14 cellular contexts compared by ENCODE assay signal in genomic region chr13:114059946-114060860, GRCh38.
DNase-seq lines count a peak whose midpoint lies in the region; ATAC-seq, FAIRE-seq and TF ChIP-seq lines count a peak whose summit lies in the region.
"Had no signal": no experiment of that assay in that cellular context is flagged by ENCODE, and none has a peak within 500 bp of the region (broad histone marks: within the 10 kb centered on the region; RNA-seq: fewer than 3 reads in every experiment).

No MANE protein-coding gene starts in this region.

- 83 to 89% methylated on average over 53 of the region's 53 CpGs for WGBS in heart right ventricle, 2 donors
- no CpG with 5 or more reads among the region's 53 CpGs for WGBS in mesendoderm (ENCODE audit: extremely low coverage, insufficient coverage, low lambda C conversion rate)

- POLR2A ChIA-PET in WTC11 (lab: Charles Lee), result no interaction called here

- no peak overlapping the region for H4K8ac ChIP-seq in mesendoderm (ENCODE audit: low read depth, low read length)

- peaks cover 13% of the 10 kb centered on the region for H3K4me1 Mint-ChIP-seq in WTC11
- peaks cover 47% of the 10 kb centered on the region for H3K4me1 Mint-ChIP-seq in stimulated activated effector memory CD8-positive, alpha-beta T cell treated with anti-CD3 and anti-CD28 coated beads, Interleukin-12 subunit alpha, Interleukin-12 subunit beta, amount 100 ng/mL, for 72 hours

- H3K27ac ChIP-seq in heart right ventricle (peak overlapping the region in 2 of 10 donors; percentile 32 to 61), mesendoderm (ENCODE audit: low read depth, low read length) (no peak overlapping the region)

- H2BK120ac ChIP-seq in mesendoderm (ENCODE audit: low read depth, low read length), result no peak overlapping the region

- peaks cover 1% of the 10 kb centered on the region for H3K79me2 ChIP-seq in mesendoderm (ENCODE audit: control insufficient read depth, insufficient read depth, low read length)

- H3K56ac ChIP-seq in mesendoderm (ENCODE audit: low read length), result no peak overlapping the region

- H3K23ac ChIP-seq in mesendoderm (ENCODE audit: low read length), result no peak overlapping the region

- no peaks in the 10 kb centered on the region for H3K9me3 Mint-ChIP-seq in WTC11
- H3K9me3 Mint-ChIP-seq in stimulated activated effector memory CD8-positive, alpha-beta T cell treated with anti-CD3 and anti-CD28 coated beads, Interleukin-12 subunit alpha, Interleukin-12 subunit beta, amount 100 ng/mL, for 72 hours, result no peaks in the 10 kb centered on the region

- H3K4me3 ChIP-seq in heart right ventricle (no peak overlapping the region), mesendoderm (ENCODE audit: low read length) (no peak overlapping the region)

- intact Hi-C loops in heart right ventricle (cut with DNase I), result loop anchor here in 3 of 10 donors (10.0 kb wide), 3 partner anchors 65 to 75 kb away; partner anchors contain the start of gene RASA3 (in 2 of the 3)

- H3K27ac Mint-ChIP-seq in WTC11, result peak overlapping the region; percentile 34; the same call in 1 of the 2 replicates
- H3K27ac Mint-ChIP-seq in stimulated activated effector memory CD8-positive, alpha-beta T cell treated with anti-CD3 and anti-CD28 coated beads, Interleukin-12 subunit alpha, Interleukin-12 subunit beta, amount 100 ng/mL, for 72 hours, result peak overlapping the region; percentile 71

- ATAC-seq in WTC11 (no peak), heart right ventricle (peak in 1 of 8 donors; percentile 36)
- ATAC-seq in stimulated activated effector memory CD8-positive, alpha-beta T cell treated with anti-CD3 and anti-CD28 coated beads, Interleukin-12 subunit alpha, Interleukin-12 subunit beta, amount 100 ng/mL, for 72 hours, result no peak

- no peak overlapping the region for H3K4me2 ChIP-seq in mesendoderm (ENCODE audit: low read length)

- H3K36me3 Mint-ChIP-seq in WTC11, result no peaks in the 10 kb centered on the region
- H3K36me3 Mint-ChIP-seq in stimulated activated effector memory CD8-positive, alpha-beta T cell treated with anti-CD3 and anti-CD28 coated beads, Interleukin-12 subunit alpha, Interleukin-12 subunit beta, amount 100 ng/mL, for 72 hours, result peaks cover 74% of the 10 kb centered on the region

- no peak for TF ChIP-seq POLR2A in GM12892 (IDR thresholded peaks at IDR 0.05; ENCODE audit: low read depth, low read length)

- CTCF ChIA-PET in WTC11 (lab: Charles Lee), result no interaction called here

- H3K4ac ChIP-seq in mesendoderm (ENCODE audit: low read depth, low read length), result no peak overlapping the region

- H3K36me3 ChIP-seq in heart right ventricle (peaks cover 0 to 30% (median 0%) of the 10 kb centered on the region in 9 donors), mesendoderm (ENCODE audit: control insufficient read depth, insufficient read depth, low read length) (no peaks in the 10 kb centered on the region)

- DNase-seq in COLO668 (lab: John Stamatoyannopoulos, UW; ENCODE audit: unreplicated experiment) (peak; percentile 75), WTC11 (ENCODE audit: low spot score) (no peak), heart right ventricle (peak; percentile 47 to 62), putamen (ENCODE audit: low spot score) (no peak), mesendoderm (no peak), GM12892 (ENCODE audit: insufficient read length) (no peak), GM19239 (ENCODE audit: insufficient read length, low spot score) (no peak)
- no peak for DNase-seq in stimulated activated effector memory CD8-positive, alpha-beta T cell treated with anti-CD3 and anti-CD28 coated beads, Interleukin-12 subunit alpha, Interleukin-12 subunit beta, amount 100 ng/mL, for 72 hours (ENCODE audit: low spot score in 2 of 2)
- DNase-seq: activated CD8-positive, alpha-beta memory T cell treated with anti-CD3 and anti-CD28 coated beads, Interleukin-2, amount 50 U/mL, for 48 hours; COR-L47; NCI-H1694 treated with DMSO at 0.1 percent for 48 hours; SIG-M5; stimulated activated CD4-positive, alpha-beta T cell treated with anti-CD3 and anti-CD28 coated beads, Interleukin-2, amount 100 ng/mL, for 24 hours; stimulated activated naive CD4-positive, alpha-beta T cell had no signal

- H2BK5ac ChIP-seq in mesendoderm (ENCODE audit: low read length), result no peak overlapping the region

- FAIRE-seq in GM12892 (lab: Jason Lieb, UNC), result no peak
- FAIRE-seq in GM19239 (lab: Jason Lieb, UNC), result no peak

- no peaks in the 10 kb centered on the region for H3K9me3 ChIP-seq in heart right ventricle

- H3K79me1 ChIP-seq in mesendoderm (ENCODE audit: low read length), result peaks cover 15% of the 10 kb centered on the region

- H3K18ac ChIP-seq in mesendoderm (ENCODE audit: low read length), result no peak overlapping the region

- no peak overlapping the region for H2AK5ac ChIP-seq in mesendoderm (ENCODE audit: low read length)

- no peak overlapping the region for H3K4me3 Mint-ChIP-seq in WTC11
- H3K4me3 Mint-ChIP-seq in stimulated activated effector memory CD8-positive, alpha-beta T cell treated with anti-CD3 and anti-CD28 coated beads, Interleukin-12 subunit alpha, Interleukin-12 subunit beta, amount 100 ng/mL, for 72 hours, result no peak overlapping the region

- H3K4me1 ChIP-seq in heart right ventricle, result peaks cover 14 to 79% (median 47%) of the 10 kb centered on the region in 9 donors
- peaks cover 6% of the 10 kb centered on the region for H3K4me1 ChIP-seq in mesendoderm (ENCODE audit: control insufficient read depth, low read depth, low read length)

- no peak for TF ChIP-seq CTCF in WTC11 (IDR thresholded peaks at IDR 0.05)
- no peak for TF ChIP-seq CTCF in heart right ventricle (IDR thresholded peaks at IDR 0.05)

- no peaks in the 10 kb centered on the region for H3K27me3 Mint-ChIP-seq in WTC11 (ENCODE audit: low read depth)

- no peak overlapping the region for H2BK15ac ChIP-seq in mesendoderm (replicated peaks; ENCODE audit: low read depth)

- H3K27me3 ChIP-seq in heart right ventricle, result no peaks in the 10 kb centered on the region
- H3K27me3 ChIP-seq in mesendoderm (ENCODE audit: insufficient read depth, low read length, poor library complexity), result no peaks in the 10 kb centered on the region

- no peak overlapping the region for H3K9ac ChIP-seq in mesendoderm (ENCODE audit: low read length)

- H4K5ac ChIP-seq in mesendoderm (ENCODE audit: low read length), result no peak overlapping the region

TF ChIP-seq in WTC11, 78 proteins besides CTCF, POLR2A, EP300 and RAD21:
- TF ChIP-seq RELA (CRISPR knock-in tag; IDR thresholded peaks at IDR 0.05; ENCODE audit: borderline replicate concordance) (peak; percentile 46; the same call in 1 of the 2 replicates), ZNF263 (CRISPR knock-in tag; IDR thresholded peaks at IDR 0.05; ENCODE audit: low read depth) (no peak), SP1 (CRISPR knock-in tag; conservative IDR thresholded peaks at IDR 0.05) (no peak)

Comparison
In these comparisons a context has a peak if more than half of its experiments do, and no peak if none do; other contexts are left out.
1. DNase-seq: peak in COLO668 (single experiment) and heart right ventricle (2 of 2); none in WTC11 (single experiment), stimulated activated effector memory CD8-positive, alpha-beta T cell treated with anti-CD3 and anti-CD28 coated beads, Interleukin-12 subunit alpha, Interleukin-12 subunit beta, amount 100 ng/mL, for 72 hours (0 of 2), putamen (single experiment), mesendoderm (single experiment), GM12892 (single experiment) and GM19239 (single experiment).